In genomic region chr15:92869263-92869940, GRCh38 we compare ENCODE assay signal across 13 cellular contexts. TPM values are rescaled to one million over a fixed set of nuclear protein-coding genes. Genes with fewer than 3 reads are reported as not detected.
DNase-seq lines count a peak whose midpoint lies in the region; ATAC-seq, FAIRE-seq and TF ChIP-seq lines count a peak whose summit lies in the region.
"Had no signal": no experiment of that assay in that cellular context is flagged by ENCODE, and none has a peak within 500 bp of the region (broad histone marks: within the 10 kb centered on the region; RNA-seq: fewer than 3 reads in every experiment).

No MANE protein-coding gene starts in this region.

- H3K4me3 ChIP-seq in bronchial epithelial cell (ENCODE audit: low read depth, low read length) (no peak overlapping the region), upper lobe of left lung (no peak overlapping the region)
- H3K4me3 ChIP-seq: GM12878 had no signal

- peak overlapping the region; percentile 29 to 82 (median 60) for H3K27ac ChIP-seq in upper lobe of left lung

- DNase-seq in LHCN-M2 (ENCODE audit: low read depth) (peak; percentile 65), bronchial epithelial cell (ENCODE audit: low read depth) (peak; percentile 76), left lobe of liver (ENCODE audit: low spot score) (peak; percentile 39), upper lobe of left lung (no peak), activated gamma-delta T cell (lab: John Stamatoyannopoulos, UW) (no peak), left colon (no peak)
- DNase-seq: activated CD8-positive, alpha-beta memory T cell treated with anti-CD3 and anti-CD28 coated beads, Interleukin-2, amount 50 U/mL, for 4 hours; effector CD4-positive, alpha-beta T cell; mesenchymal stem cell; NCI-H2029 treated with DMSO at 0.1 percent for 48 hours; stimulated activated CD4-positive, alpha-beta T cell treated with anti-CD3 and anti-CD28 coated beads, Interleukin-4, amount 100 ng/mL, for 1 hour had no signal

- H3K4me1 ChIP-seq in upper lobe of left lung, result peaks cover 5 to 20% (median 15%) of the 10 kb centered on the region in 4 donors

- 61 to 73% methylated on average over 4 of the region's 4 CpGs for WGBS in upper lobe of left lung, 2 donors

- no peak for FAIRE-seq in bronchial epithelial cell (lab: Jason Lieb, UNC)

- TF ChIP-seq POLR2A in upper lobe of left lung (IDR thresholded peaks at IDR 0.05), result peak in 1 of 4 donors; percentile 24

- H3K27me3 ChIP-seq in bronchial epithelial cell (ENCODE audit: control insufficient read depth, insufficient read depth, low read length) (no peaks in the 10 kb centered on the region), upper lobe of left lung (no peaks in the 10 kb centered on the region)

- no peak for TF ChIP-seq EP300 in upper lobe of left lung (IDR thresholded peaks at IDR 0.05)

- no peak for TF ChIP-seq CTCF in bronchial epithelial cell (IDR thresholded peaks at IDR 0.05; ENCODE audit: insufficient read depth, low read length, severe bottlenecking)
- TF ChIP-seq CTCF in upper lobe of left lung (IDR thresholded peaks at IDR 0.05), result no peak

- H3K36me3 ChIP-seq in bronchial epithelial cell (ENCODE audit: control insufficient read depth, insufficient read depth, low read length), result no peaks in the 10 kb centered on the region
- H3K36me3 ChIP-seq in upper lobe of left lung, result no peaks in the 10 kb centered on the region

- ATAC-seq in left lobe of liver (peak; percentile 73), upper lobe of left lung (ENCODE audit: low FRiP score in 2 of 2) (peak; percentile 55 to 89), GM19452 (IDR thresholded peaks at IDR 0.05; ENCODE audit: unreplicated experiment) (no peak), left colon (no peak)

- peaks cover 0 to 5% (median 0%) of the 10 kb centered on the region in 4 donors for H3K9me3 ChIP-seq in upper lobe of left lung

- intact Hi-C loops in left colon (cut with DNase I, micrococcal nuclease), result no loop called here

RNA-seq across cellular contexts. Expression of gene CHD2, which starts 30.7 kb away (rescaled TPM):
- total RNA-seq in LHCN-M2 (2014; rRNA removed) (28.6 and 36.0 TPM in 2 replicates), bronchial epithelial cell (65.6 and 104 TPM in 2 replicates), left lobe of liver (53.1 TPM), upper lobe of left lung (100 to 1,000 TPM; 102 to 500 (median 155) TPM), left colon (10 to 100 TPM; 85.7 to 86.9 TPM)
- polyA plus RNA-seq in LHCN-M2 (2012), result 15.4 TPM

Comparison
In these comparisons a context has a peak if more than half of its experiments do, and no peak if none do; other contexts are left out.
1. DNase-seq: peak in LHCN-M2 (single experiment), bronchial epithelial cell (single experiment) and left lobe of liver (single experiment); none in upper lobe of left lung (0 of 2), activated gamma-delta T cell (single experiment) and left colon (0 of 2).
2. ATAC-seq: peak in left lobe of liver (single experiment) and upper lobe of left lung (2 of 2); none in GM19452 (single experiment) and left colon (single experiment).